1 cellular context compared by ENCODE assay signal in the genomic region with DNA sequence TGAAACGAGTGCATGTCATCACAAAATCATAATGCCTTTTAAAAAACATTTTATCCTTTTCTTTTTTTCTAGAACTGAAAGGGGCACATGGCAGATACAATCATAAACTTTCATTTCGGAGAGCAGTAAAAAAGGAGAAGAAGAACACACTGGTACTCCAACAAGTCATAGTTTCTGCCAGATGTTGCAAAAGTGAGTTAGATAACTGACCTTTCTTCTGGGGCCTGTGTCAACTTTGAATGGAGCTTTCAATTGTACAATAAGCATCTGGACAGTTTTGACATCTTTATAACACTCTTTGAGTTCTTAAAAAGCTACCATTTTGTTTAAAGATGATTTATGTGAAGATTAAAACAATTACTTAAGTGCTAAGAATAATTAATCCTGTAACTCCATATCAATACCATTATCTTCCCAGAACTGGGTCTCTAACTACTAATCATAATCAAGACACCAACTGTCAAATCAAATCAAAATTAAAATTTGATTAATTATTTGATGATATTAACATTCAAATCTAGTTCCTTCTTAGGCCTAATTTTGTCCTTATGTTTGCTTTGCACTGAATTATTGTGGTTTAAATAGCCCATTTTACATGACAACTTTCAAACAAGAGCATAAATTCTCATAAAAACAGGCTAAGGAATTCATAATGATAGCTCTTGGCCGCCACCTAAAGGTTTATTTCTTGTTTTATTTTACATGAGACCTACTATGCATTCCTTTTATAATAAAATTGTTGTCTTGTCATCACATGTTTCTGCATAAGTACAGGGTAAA.
TF ChIP-seq lines count a peak whose summit lies in the region.

No MANE protein-coding gene starts in this region.

TF ChIP-seq in GM12878, 131 proteins besides CTCF, POLR2A, EP300 and RAD21 (continued from another document):
- TF ChIP-seq, protein P1, sequence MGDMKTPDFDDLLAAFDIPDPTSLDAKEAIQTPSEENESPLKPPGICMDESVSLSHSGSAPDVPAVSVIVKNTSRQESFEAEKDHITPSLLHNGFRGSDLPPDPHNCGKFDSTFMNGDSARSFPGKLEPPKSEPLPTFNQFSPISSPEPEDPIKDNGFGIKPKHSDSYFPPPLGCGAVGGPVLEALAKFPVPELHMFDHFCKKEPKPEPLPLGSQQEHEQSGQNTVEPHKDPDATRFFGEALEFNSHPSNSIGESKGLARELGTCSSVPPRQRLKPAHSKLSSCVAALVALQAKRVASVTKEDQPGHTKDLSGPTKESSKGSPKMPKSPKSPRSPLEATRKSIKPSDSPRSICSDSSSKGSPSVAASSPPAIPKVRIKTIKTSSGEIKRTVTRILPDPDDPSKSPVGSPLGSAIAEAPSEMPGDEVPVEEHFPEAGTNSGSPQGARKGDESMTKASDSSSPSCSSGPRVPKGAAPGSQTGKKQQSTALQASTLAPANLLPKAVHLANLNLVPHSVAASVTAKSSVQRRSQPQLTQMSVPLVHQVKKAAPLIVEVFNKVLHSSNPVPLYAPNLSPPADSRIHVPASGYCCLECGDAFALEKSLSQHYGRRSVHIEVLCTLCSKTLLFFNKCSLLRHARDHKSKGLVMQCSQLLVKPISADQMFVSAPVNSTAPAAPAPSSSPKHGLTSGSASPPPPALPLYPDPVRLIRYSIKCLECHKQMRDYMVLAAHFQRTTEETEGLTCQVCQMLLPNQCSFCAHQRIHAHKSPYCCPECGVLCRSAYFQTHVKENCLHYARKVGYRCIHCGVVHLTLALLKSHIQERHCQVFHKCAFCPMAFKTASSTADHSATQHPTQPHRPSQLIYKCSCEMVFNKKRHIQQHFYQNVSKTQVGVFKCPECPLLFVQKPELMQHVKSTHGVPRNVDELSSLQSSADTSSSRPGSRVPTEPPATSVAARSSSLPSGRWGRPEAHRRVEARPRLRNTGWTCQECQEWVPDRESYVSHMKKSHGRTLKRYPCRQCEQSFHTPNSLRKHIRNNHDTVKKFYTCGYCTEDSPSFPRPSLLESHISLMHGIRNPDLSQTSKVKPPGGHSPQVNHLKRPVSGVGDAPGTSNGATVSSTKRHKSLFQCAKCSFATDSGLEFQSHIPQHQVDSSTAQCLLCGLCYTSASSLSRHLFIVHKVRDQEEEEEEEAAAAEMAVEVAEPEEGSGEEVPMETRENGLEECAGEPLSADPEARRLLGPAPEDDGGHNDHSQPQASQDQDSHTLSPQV (IDR thresholded peaks at IDR 0.05), result peak; percentile 60; the same call in 1 of the 2 replicates
- TF ChIP-seq, protein P2, sequence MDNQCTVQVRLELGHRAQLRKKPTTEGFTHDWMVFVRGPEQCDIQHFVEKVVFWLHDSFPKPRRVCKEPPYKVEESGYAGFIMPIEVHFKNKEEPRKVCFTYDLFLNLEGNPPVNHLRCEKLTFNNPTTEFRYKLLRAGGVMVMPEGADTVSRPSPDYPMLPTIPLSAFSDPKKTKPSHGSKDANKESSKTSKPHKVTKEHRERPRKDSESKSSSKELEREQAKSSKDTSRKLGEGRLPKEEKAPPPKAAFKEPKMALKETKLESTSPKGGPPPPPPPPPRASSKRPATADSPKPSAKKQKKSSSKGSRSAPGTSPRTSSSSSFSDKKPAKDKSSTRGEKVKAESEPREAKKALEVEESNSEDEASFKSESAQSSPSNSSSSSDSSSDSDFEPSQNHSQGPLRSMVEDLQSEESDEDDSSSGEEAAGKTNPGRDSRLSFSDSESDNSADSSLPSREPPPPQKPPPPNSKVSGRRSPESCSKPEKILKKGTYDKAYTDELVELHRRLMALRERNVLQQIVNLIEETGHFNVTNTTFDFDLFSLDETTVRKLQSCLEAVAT (IDR thresholded peaks at IDR 0.05), result peak; percentile 7; the same call in 1 of the 2 replicates
- TF ChIP-seq JUNB (IDR thresholded peaks at IDR 0.05), result no peak
- TF ChIP-seq NFIC (IDR thresholded peaks at IDR 0.05; ENCODE audit: low read depth, low read length), result no peak
- TF ChIP-seq, protein P3, sequence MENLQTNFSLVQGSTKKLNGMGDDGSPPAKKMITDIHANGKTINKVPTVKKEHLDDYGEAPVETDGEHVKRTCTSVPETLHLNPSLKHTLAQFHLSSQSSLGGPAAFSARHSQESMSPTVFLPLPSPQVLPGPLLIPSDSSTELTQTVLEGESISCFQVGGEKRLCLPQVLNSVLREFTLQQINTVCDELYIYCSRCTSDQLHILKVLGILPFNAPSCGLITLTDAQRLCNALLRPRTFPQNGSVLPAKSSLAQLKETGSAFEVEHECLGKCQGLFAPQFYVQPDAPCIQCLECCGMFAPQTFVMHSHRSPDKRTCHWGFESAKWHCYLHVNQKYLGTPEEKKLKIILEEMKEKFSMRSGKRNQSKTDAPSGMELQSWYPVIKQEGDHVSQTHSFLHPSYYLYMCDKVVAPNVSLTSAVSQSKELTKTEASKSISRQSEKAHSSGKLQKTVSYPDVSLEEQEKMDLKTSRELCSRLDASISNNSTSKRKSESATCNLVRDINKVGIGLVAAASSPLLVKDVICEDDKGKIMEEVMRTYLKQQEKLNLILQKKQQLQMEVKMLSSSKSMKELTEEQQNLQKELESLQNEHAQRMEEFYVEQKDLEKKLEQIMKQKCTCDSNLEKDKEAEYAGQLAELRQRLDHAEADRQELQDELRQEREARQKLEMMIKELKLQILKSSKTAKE (IDR thresholded peaks at IDR 0.05; ENCODE audit: low read depth, poor library complexity, severe bottlenecking), result peak; percentile 23
- peak; percentile 74; the same call in 1 of the 2 replicates for TF ChIP-seq SMC3 (IDR thresholded peaks at IDR 0.05; ENCODE audit: borderline replicate concordance, low read length)
- TF ChIP-seq DPF2 (IDR thresholded peaks at IDR 0.05), result peak; percentile 91
